23 cellular contexts compared by ENCODE assay signal in genomic region chr7:46157414-46157813, GRCh38.
"Had no signal": no experiment of that assay in that cellular context is flagged by ENCODE, and none has a peak within 500 bp of the region (broad histone marks: within the 10 kb centered on the region; RNA-seq: fewer than 3 reads in every experiment).

No MANE protein-coding gene starts in this region.

- H3K27ac ChIP-seq: breast epithelium, VCaP had no signal

- H3K4me3 ChIP-seq: breast epithelium had no signal

- ATAC-seq: activated CD4-positive, alpha-beta T cell treated with anti-CD3 and anti-CD28 coated beads for 36 hours; activated CD8-positive, alpha-beta T cell treated with anti-CD3 and anti-CD28 coated beads, Interleukin-2, amount 10 ng/mL, durations not matched to agents 7 days and 5 days had no signal

- H3K36me3 ChIP-seq: breast epithelium had no signal

- H3K4me1 Mint-ChIP-seq: activated CD4-positive, alpha-beta T cell treated with anti-CD3 and anti-CD28 coated beads for 36 hours; activated naive CD8-positive, alpha-beta T cell treated with anti-CD3 and anti-CD28 coated beads, Interleukin-2, amount 10 ng/mL, durations not matched to agents 7 days and 5 days had no signal

- H3K27me3 ChIP-seq: breast epithelium had no signal

- H3K4me1 ChIP-seq: breast epithelium had no signal

- H3K36me3 Mint-ChIP-seq: activated naive CD8-positive, alpha-beta T cell treated with anti-CD3 and anti-CD28 coated beads, Interleukin-2, amount 10 ng/mL, durations not matched to agents 7 days and 5 days had no signal

- H3K27me3 Mint-ChIP-seq: activated CD4-positive, alpha-beta T cell treated with anti-CD3 and anti-CD28 coated beads for 36 hours; activated naive CD8-positive, alpha-beta T cell treated with anti-CD3 and anti-CD28 coated beads, Interleukin-2, amount 10 ng/mL, durations not matched to agents 7 days and 5 days had no signal

- H3K9me3 Mint-ChIP-seq: activated naive CD8-positive, alpha-beta T cell treated with anti-CD3 and anti-CD28 coated beads, Interleukin-2, amount 10 ng/mL, durations not matched to agents 7 days and 5 days had no signal

- H3K27ac Mint-ChIP-seq: activated CD4-positive, alpha-beta T cell treated with anti-CD3 and anti-CD28 coated beads for 36 hours; activated CD8-positive, alpha-beta T cell treated with anti-CD3 and anti-CD28 coated beads, Interleukin-2, amount 10 ng/mL, durations not matched to agents 7 days and 5 days; activated naive CD8-positive, alpha-beta T cell treated with anti-CD3 and anti-CD28 coated beads, Interleukin-2, amount 10 ng/mL, durations not matched to agents 7 days and 5 days had no signal

- H3K4me3 Mint-ChIP-seq: activated CD4-positive, alpha-beta T cell treated with anti-CD3 and anti-CD28 coated beads for 36 hours; activated CD8-positive, alpha-beta T cell treated with anti-CD3 and anti-CD28 coated beads, Interleukin-2, amount 10 ng/mL, durations not matched to agents 7 days and 5 days; activated naive CD8-positive, alpha-beta T cell treated with anti-CD3 and anti-CD28 coated beads, Interleukin-2, amount 10 ng/mL, durations not matched to agents 7 days and 5 days had no signal

- DNase-seq: activated CD4-positive, alpha-beta T cell treated with anti-CD3 and anti-CD28 coated beads for 36 hours; activated CD4-positive, alpha-beta T cell treated with anti-CD3 and anti-CD28 coated beads, Interleukin-2, amount 50 U/mL, for 4 hours; activated CD8-positive, alpha-beta memory T cell treated with anti-CD3 and anti-CD28 coated beads, Interleukin-2, amount 50 U/mL, for 48 hours; activated CD8-positive, alpha-beta T cell treated with anti-CD3 and anti-CD28 coated beads, Interleukin-2, amount 10 ng/mL, durations not matched to agents 7 days and 5 days; activated naive CD4-positive, alpha-beta T cell treated with anti-CD3 and anti-CD28 coated beads, Interleukin-2, amount 50 U/mL, for 16 hours; activated naive CD8-positive, alpha-beta T cell treated with anti-CD3 and anti-CD28 coated beads, Interleukin-2, amount 10 ng/mL, durations not matched to agents 7 days and 5 days; activated T-cell treated with anti-CD3 and anti-CD28 coated beads, Interleukin-2, amount 50 U/mL, for 1 hour; aorta; caudate nucleus; NCI-H1092 treated with DMSO at 0.1 percent for 48 hours; NCI-H1417 treated with DMSO at 0.1 percent for 48 hours; NCI-H1694; NCI-H2029; NCI-H2107; NCI-H2171 treated with DMSO at 0.1 percent for 48 hours; NCI-H226; NCI-H526; NCI-H774; SIG-M5; T-helper 2 cell; T1000 had no signal

- H3K9me3 ChIP-seq: breast epithelium had no signal
